Comparison of ENCODE assay signal across 1 cellular context in genomic region chr1:156751724-156752481, GRCh38.
A peak's percentile ranks its signal among the peaks of the same experiment; 100 is the strongest.
TF ChIP-seq lines count a peak whose summit lies in the region.

No MANE protein-coding gene starts in this region.

TF ChIP-seq in HepG2, 621 proteins besides CTCF, POLR2A, EP300 and RAD21 (continues in another document):
- TF ChIP-seq, protein P1, sequence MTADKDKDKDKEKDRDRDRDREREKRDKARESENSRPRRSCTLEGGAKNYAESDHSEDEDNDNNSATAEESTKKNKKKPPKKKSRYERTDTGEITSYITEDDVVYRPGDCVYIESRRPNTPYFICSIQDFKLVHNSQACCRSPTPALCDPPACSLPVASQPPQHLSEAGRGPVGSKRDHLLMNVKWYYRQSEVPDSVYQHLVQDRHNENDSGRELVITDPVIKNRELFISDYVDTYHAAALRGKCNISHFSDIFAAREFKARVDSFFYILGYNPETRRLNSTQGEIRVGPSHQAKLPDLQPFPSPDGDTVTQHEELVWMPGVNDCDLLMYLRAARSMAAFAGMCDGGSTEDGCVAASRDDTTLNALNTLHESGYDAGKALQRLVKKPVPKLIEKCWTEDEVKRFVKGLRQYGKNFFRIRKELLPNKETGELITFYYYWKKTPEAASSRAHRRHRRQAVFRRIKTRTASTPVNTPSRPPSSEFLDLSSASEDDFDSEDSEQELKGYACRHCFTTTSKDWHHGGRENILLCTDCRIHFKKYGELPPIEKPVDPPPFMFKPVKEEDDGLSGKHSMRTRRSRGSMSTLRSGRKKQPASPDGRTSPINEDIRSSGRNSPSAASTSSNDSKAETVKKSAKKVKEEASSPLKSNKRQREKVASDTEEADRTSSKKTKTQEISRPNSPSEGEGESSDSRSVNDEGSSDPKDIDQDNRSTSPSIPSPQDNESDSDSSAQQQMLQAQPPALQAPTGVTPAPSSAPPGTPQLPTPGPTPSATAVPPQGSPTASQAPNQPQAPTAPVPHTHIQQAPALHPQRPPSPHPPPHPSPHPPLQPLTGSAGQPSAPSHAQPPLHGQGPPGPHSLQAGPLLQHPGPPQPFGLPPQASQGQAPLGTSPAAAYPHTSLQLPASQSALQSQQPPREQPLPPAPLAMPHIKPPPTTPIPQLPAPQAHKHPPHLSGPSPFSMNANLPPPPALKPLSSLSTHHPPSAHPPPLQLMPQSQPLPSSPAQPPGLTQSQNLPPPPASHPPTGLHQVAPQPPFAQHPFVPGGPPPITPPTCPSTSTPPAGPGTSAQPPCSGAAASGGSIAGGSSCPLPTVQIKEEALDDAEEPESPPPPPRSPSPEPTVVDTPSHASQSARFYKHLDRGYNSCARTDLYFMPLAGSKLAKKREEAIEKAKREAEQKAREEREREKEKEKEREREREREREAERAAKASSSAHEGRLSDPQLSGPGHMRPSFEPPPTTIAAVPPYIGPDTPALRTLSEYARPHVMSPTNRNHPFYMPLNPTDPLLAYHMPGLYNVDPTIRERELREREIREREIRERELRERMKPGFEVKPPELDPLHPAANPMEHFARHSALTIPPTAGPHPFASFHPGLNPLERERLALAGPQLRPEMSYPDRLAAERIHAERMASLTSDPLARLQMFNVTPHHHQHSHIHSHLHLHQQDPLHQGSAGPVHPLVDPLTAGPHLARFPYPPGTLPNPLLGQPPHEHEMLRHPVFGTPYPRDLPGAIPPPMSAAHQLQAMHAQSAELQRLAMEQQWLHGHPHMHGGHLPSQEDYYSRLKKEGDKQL (CRISPR knock-in tag; IDR thresholded peaks at IDR 0.05; ENCODE audit: low read depth), result 0 out of 2 replicates have a peak, but pooled peaks have one; percentile 27
- peak; percentile 54; the same call in 1 of the 2 replicates for TF ChIP-seq PRDM15 (CRISPR knock-in tag; IDR thresholded peaks at IDR 0.05)
- TF ChIP-seq, protein P2, sequence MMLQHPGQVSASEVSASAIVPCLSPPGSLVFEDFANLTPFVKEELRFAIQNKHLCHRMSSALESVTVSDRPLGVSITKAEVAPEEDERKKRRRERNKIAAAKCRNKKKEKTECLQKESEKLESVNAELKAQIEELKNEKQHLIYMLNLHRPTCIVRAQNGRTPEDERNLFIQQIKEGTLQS (CRISPR knock-in tag; IDR thresholded peaks at IDR 0.05), result 0 out of 2 replicates have a peak, but pooled peaks have one; percentile 13
- TF ChIP-seq TMF1 (CRISPR knock-in tag; IDR thresholded peaks at IDR 0.05; ENCODE audit: low read depth), result peak; percentile 78; the same call in 1 of the 2 replicates
- TF ChIP-seq, protein P3, sequence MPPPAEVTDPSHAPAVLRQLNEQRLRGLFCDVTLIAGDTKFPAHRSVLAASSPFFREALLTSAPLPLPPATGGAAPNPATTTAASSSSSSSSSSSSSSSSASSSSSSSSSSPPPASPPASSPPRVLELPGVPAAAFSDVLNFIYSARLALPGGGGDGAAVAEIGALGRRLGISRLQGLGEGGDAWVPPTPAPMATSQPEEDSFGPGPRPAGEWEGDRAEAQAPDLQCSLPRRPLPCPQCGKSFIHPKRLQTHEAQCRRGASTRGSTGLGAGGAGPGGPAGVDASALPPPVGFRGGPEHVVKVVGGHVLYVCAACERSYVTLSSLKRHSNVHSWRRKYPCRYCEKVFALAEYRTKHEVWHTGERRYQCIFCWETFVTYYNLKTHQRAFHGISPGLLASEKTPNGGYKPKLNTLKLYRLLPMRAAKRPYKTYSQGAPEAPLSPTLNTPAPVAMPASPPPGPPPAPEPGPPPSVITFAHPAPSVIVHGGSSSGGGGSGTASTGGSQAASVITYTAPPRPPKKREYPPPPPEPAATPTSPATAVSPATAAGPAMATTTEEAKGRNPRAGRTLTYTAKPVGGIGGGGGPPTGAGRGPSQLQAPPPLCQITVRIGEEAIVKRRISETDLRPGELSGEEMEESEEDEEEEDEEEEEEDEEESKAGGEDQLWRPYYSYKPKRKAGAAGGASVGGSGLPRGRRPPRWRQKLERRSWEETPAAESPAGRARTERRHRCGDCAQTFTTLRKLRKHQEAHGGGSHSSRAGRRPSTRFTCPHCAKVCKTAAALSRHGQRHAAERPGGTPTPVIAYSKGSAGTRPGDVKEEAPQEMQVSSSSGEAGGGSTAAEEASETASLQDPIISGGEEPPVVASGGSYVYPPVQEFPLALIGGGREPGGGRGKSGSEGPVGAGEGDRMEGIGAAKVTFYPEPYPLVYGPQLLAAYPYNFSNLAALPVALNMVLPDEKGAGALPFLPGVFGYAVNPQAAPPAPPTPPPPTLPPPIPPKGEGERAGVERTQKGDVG (CRISPR knock-in tag; IDR thresholded peaks at IDR 0.05; ENCODE audit: borderline replicate concordance), result no peak
- TF ChIP-seq ZBTB39 (CRISPR knock-in tag; IDR thresholded peaks at IDR 0.05), result 0 out of 2 replicates have a peak, but pooled peaks have one; percentile 55
- peak; percentile 79 for TF ChIP-seq ZNF556 (CRISPR knock-in tag; IDR thresholded peaks at IDR 0.05; ENCODE audit: borderline replicate concordance)
- peak; percentile 66; the same call in 1 of the 2 replicates for TF ChIP-seq ZBTB14 (CRISPR knock-in tag; IDR thresholded peaks at IDR 0.05)
- TF ChIP-seq, protein P4, sequence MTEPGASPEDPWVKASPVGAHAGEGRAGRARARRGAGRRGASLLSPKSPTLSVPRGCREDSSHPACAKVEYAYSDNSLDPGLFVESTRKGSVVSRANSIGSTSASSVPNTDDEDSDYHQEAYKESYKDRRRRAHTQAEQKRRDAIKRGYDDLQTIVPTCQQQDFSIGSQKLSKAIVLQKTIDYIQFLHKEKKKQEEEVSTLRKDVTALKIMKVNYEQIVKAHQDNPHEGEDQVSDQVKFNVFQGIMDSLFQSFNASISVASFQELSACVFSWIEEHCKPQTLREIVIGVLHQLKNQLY (CRISPR knock-in tag; IDR thresholded peaks at IDR 0.05), result no peak
- peak; percentile 74 for TF ChIP-seq ZFY (CRISPR knock-in tag; IDR thresholded peaks at IDR 0.05)
- TF ChIP-seq CENPBD1 (CRISPR knock-in tag; IDR thresholded peaks at IDR 0.05; ENCODE audit: borderline replicate concordance, low read depth), result no peak
- peak; percentile 88 for TF ChIP-seq YY1 (IDR thresholded peaks at IDR 0.05; ENCODE audit: insufficient read depth, insufficient replicate concordance, low read depth, low read length)
- peak; percentile 91 for TF ChIP-seq ZNF574 (CRISPR knock-in tag; IDR thresholded peaks at IDR 0.05)
- TF ChIP-seq, protein P5, sequence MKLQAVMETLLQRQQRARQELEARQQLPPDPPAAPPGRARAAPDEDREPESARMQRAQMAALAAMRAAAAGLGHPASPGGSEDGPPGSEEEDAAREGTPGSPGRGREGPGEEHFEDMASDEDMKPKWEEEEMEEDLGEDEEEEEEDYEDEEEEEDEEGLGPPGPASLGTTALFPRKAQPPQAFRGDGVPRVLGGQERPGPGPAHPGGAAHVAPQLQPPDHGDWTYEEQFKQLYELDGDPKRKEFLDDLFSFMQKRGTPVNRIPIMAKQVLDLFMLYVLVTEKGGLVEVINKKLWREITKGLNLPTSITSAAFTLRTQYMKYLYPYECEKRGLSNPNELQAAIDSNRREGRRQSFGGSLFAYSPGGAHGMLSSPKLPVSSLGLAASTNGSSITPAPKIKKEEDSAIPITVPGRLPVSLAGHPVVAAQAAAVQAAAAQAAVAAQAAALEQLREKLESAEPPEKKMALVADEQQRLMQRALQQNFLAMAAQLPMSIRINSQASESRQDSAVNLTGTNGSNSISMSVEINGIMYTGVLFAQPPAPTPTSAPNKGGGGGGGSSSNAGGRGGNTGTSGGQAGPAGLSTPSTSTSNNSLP (IDR thresholded peaks at IDR 0.05; ENCODE audit: low read depth, low read length), result 0 out of 2 replicates have a peak, but pooled peaks have one; percentile 29
- TF ChIP-seq NFYC (CRISPR knock-in tag; IDR thresholded peaks at IDR 0.05), result peak; percentile 87
- no peak; the same call in 1 of the 2 replicates for TF ChIP-seq RELA (CRISPR knock-in tag; IDR thresholded peaks at IDR 0.05)
- peak; percentile 84 for TF ChIP-seq ZIK1 (CRISPR knock-in tag; IDR thresholded peaks at IDR 0.05; ENCODE audit: borderline replicate concordance, low read depth)
- TF ChIP-seq SRF (IDR thresholded peaks at IDR 0.05; ENCODE audit: low read depth, low read length), result peak; percentile 95
- peak; percentile 83 for TF ChIP-seq ZNF788 (CRISPR knock-in tag; IDR thresholded peaks at IDR 0.05; ENCODE audit: borderline replicate concordance)
- TF ChIP-seq, protein P6, sequence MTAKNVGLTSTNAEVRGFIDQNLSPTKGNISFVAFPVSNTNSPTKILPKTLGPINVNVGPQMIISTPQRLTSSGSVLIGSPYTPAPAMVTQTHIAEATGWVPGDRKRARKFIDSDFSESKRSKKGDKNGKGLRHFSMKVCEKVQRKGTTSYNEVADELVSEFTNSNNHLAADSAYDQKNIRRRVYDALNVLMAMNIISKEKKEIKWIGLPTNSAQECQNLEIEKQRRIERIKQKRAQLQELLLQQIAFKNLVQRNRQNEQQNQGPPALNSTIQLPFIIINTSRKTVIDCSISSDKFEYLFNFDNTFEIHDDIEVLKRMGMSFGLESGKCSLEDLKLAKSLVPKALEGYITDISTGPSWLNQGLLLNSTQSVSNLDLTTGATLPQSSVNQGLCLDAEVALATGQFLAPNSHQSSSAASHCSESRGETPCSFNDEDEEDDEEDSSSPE (CRISPR knock-in tag; IDR thresholded peaks at IDR 0.05), result peak; percentile 87
- peak; percentile 50 for TF ChIP-seq NR2C2 (CRISPR knock-in tag; IDR thresholded peaks at IDR 0.05; ENCODE audit: borderline replicate concordance)
- peak; percentile 51; the same call in 1 of the 2 replicates for TF ChIP-seq MTA1 (CRISPR knock-in tag; IDR thresholded peaks at IDR 0.05; ENCODE audit: borderline replicate concordance)
- TF ChIP-seq, protein P7, sequence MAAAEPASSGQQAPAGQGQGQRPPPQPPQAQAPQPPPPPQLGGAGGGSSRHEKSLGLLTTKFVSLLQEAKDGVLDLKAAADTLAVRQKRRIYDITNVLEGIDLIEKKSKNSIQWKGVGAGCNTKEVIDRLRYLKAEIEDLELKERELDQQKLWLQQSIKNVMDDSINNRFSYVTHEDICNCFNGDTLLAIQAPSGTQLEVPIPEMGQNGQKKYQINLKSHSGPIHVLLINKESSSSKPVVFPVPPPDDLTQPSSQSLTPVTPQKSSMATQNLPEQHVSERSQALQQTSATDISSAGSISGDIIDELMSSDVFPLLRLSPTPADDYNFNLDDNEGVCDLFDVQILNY (CRISPR knock-in tag; conservative IDR thresholded peaks at IDR 0.05), result peak; percentile 87
- TF ChIP-seq NFIC (IDR thresholded peaks at IDR 0.05; ENCODE audit: low read length), result no peak
